In genomic region chr2:190357596-190357995, GRCh38 we compare ENCODE assay signal across 17 cellular contexts.
"Had no signal": no experiment of that assay in that cellular context is flagged by ENCODE, and none has a peak within 500 bp of the region (broad histone marks: within the 10 kb centered on the region; RNA-seq: fewer than 3 reads in every experiment).

No MANE protein-coding gene starts in this region.

- H3K4me3 ChIP-seq: body of pancreas, psoas muscle, right lobe of liver, spleen, upper lobe of left lung had no signal

- ATAC-seq: activated naive CD4-positive, alpha-beta T cell treated with anti-CD3 and anti-CD28 coated beads, Interleukin-2, amount 50 U/mL, for 72 hours; activated T-cell treated with anti-CD3 and anti-CD28 coated beads, Interleukin-2, amount 50 U/mL, for 4 hours; body of pancreas; left lobe of liver; psoas muscle; right lobe of liver; stimulated activated naive B cell treated with anti-CD40 and anti-IgM and Interleukin-4, amounts not matched to agents 10 μg/mL and 1 μg/mL and 100 μg/mL, for 72 hours had no signal

- H3K27ac ChIP-seq: upper lobe of left lung had no signal

- H3K36me3 ChIP-seq: right lobe of liver had no signal

- H3K9me3 ChIP-seq: body of pancreas, psoas muscle, right lobe of liver, spleen, upper lobe of left lung had no signal

- DNase-seq: activated CD4-positive, alpha-beta T cell treated with anti-CD3 and anti-CD28 coated beads, Interleukin-2, amount 50 U/mL, for 48 hours; activated effector memory CD4-positive, alpha-beta T cell treated with anti-CD3 and anti-CD28 coated beads, Interleukin-2, amount 50 U/mL, for 16 hours; activated T-cell treated with anti-CD3 and anti-CD28 coated beads, Interleukin-2, amount 50 U/mL, for 4 hours; amniotic stem cell; body of pancreas; effector memory CD4-positive, alpha-beta T cell; head of caudate nucleus; nephron progenitor cell; psoas muscle; right lobe of liver; spleen; stimulated activated CD4-positive, alpha-beta T cell treated with anti-CD3 and anti-CD28 coated beads, Interleukin-2, amount 100 ng/mL, for 24 hours; stimulated activated naive B cell treated with anti-CD40 and anti-IgM and Interleukin-4, amounts not matched to agents 10 μg/mL and 1 μg/mL and 100 μg/mL, for 72 hours; T-helper 2 cell; upper lobe of left lung had no signal

- H3K27me3 ChIP-seq: body of pancreas, right lobe of liver, spleen, upper lobe of left lung had no signal
